In genomic region chr14:100332797-100333196, GRCh38 we compare ENCODE assay signal across 15 cellular contexts. TPM values are rescaled to one million over a fixed set of nuclear protein-coding genes. Genes with fewer than 3 reads are reported as not detected.
DNase-seq lines count a peak whose midpoint lies in the region; ATAC-seq, FAIRE-seq and TF ChIP-seq lines count a peak whose summit lies in the region.
"Had no signal": no experiment of that assay in that cellular context is flagged by ENCODE, and none has a peak within 500 bp of the region (broad histone marks: within the 10 kb centered on the region; RNA-seq: fewer than 3 reads in every experiment).

No MANE protein-coding gene starts in this region.

- H3K4me3 ChIP-seq in K562: no peak overlapping the region

- H3K4me1 Mint-ChIP-seq in HFFc6 (ENCODE audit: low read depth): no peaks in the 10 kb centered on the region
- H3K4me1 Mint-ChIP-seq: activated naive CD8-positive, alpha-beta T cell treated with anti-CD3 and anti-CD28 coated beads, Interleukin-2, amount 10 ng/mL, durations not matched to agents 7 days and 5 days had no signal

- H3K4me2 ChIP-seq in K562 (ENCODE audit: insufficient read depth, low read length): no peak overlapping the region

- H3K27ac ChIP-seq in K562 (ENCODE audit: extremely low read depth, low read depth, low read length): no peak overlapping the region

- peak; percentile 88 for DNase-seq in DMS79 (lab: John Stamatoyannopoulos, UW)
- DNase-seq in K562 (ENCODE audit: extremely low read depth in 1 of 4, low spot score in 3 of 4): no peak
- DNase-seq in HFFc6: no peak
- DNase-seq in GM19240 (ENCODE audit: insufficient read length, low spot score): no peak
- DNase-seq in NCI-H2196 (lab: John Stamatoyannopoulos, UW; ENCODE audit: unreplicated experiment): no peak
- no peak for DNase-seq in activated gamma-delta T cell treated with Interleukin-2 at 50 U/mL for 16 hours
- DNase-seq: activated naive CD8-positive, alpha-beta T cell treated with anti-CD3 and anti-CD28 coated beads, Interleukin-2, amount 10 ng/mL, durations not matched to agents 7 days and 5 days; BE2C; effector CD4-positive, alpha-beta T cell; hypothalamus; MM.1S had no signal

- in situ Hi-C loops in K562 (cut with MboI): no loop called here

- no peaks in the 10 kb centered on the region; the same call in none of the 2 replicates for H3K27me3 Mint-ChIP-seq in HFFc6 (ENCODE audit: insufficient read depth)
- H3K27me3 Mint-ChIP-seq: activated naive CD8-positive, alpha-beta T cell treated with anti-CD3 and anti-CD28 coated beads, Interleukin-2, amount 10 ng/mL, durations not matched to agents 7 days and 5 days; natural killer cell treated with Interleukin-12 subunit alpha and Interleukin-12 subunit beta and Interleukin-15 and Interleukin-18, amount 100 ng/mL, for 72 hours had no signal

- intact Hi-C loops in K562 (cut with micrococcal nuclease): no loop called here

- H3K9me3 ChIP-seq in K562 (replicated peaks; ENCODE audit: control insufficient read depth, insufficient read depth, low read depth, low read length): no peaks in the 10 kb centered on the region
- H3K9me3 ChIP-seq: BE2C had no signal

- peaks cover 9% of the 10 kb centered on the region; the same call in 1 of the 2 replicates for H4K20me1 ChIP-seq in K562 (replicated peaks; ENCODE audit: control insufficient read depth, insufficient read depth, low read length)

- peaks cover 0 to 28% of the 10 kb centered on the region in 2 experiments; a peak in 2 of 5 replicates for H3K4me1 ChIP-seq in K562 (replicated peaks in 1 of 2; ENCODE audit: control insufficient read depth in 2 of 2, insufficient read depth in 2 of 2, low read length in 2 of 2)
- H3K4me1 ChIP-seq: BE2C had no signal

- H3K9me1 ChIP-seq in K562 (ENCODE audit: control insufficient read depth, insufficient read depth, low read length): no peaks in the 10 kb centered on the region

- no peak; the same call in 1 of the 2 replicates for TF ChIP-seq POLR2A in K562 (conservative IDR thresholded peaks at IDR 0.05)

- H3K4me3 Mint-ChIP-seq in HFFc6: no peak overlapping the region
- H3K4me3 Mint-ChIP-seq: activated naive CD8-positive, alpha-beta T cell treated with anti-CD3 and anti-CD28 coated beads, Interleukin-2, amount 10 ng/mL, durations not matched to agents 7 days and 5 days; natural killer cell treated with Interleukin-12 subunit alpha and Interleukin-12 subunit beta and Interleukin-15 and Interleukin-18, amount 100 ng/mL, for 72 hours had no signal

- TF ChIP-seq CTCF in K562 (IDR thresholded peaks at IDR 0.05 in 2 of 3, conservative IDR thresholded peaks at IDR 0.05 in 1 of 3; ENCODE audit: insufficient read depth in 2 of 3, low read depth in 1 of 3, low read length in 3 of 3) (no peak), HFFc6 (IDR thresholded peaks at IDR 0.05) (no peak)

- no peak overlapping the region for H3K27ac Mint-ChIP-seq in HFFc6
- H3K27ac Mint-ChIP-seq: activated naive CD8-positive, alpha-beta T cell treated with anti-CD3 and anti-CD28 coated beads, Interleukin-2, amount 10 ng/mL, durations not matched to agents 7 days and 5 days; natural killer cell treated with Interleukin-12 subunit alpha and Interleukin-12 subunit beta and Interleukin-15 and Interleukin-18, amount 100 ng/mL, for 72 hours had no signal

- H3K9ac ChIP-seq in K562 (ENCODE audit: insufficient read depth in 1 of 2, low read depth in 2 of 2, low read length in 2 of 2): no peak overlapping the region

- H2AFZ ChIP-seq in K562 (ENCODE audit: low read depth, low read length): no peak overlapping the region

- H3K27me3 ChIP-seq in K562 (ENCODE audit: control insufficient read depth in 2 of 2, insufficient read depth in 2 of 2, low read length in 2 of 2): no peaks in the 10 kb centered on the region
- H3K27me3 ChIP-seq: BE2C had no signal

- peaks cover 18% of the 10 kb centered on the region for H3K36me3 Mint-ChIP-seq in HFFc6 (ENCODE audit: low read depth)

- TF ChIP-seq RAD21 in K562 (CRISPR knock-in tag; conservative IDR thresholded peaks at IDR 0.05 in 1 of 2, IDR thresholded peaks at IDR 0.05 in 1 of 2): no peak

- whole genome bisulfite sequencing in K562 (ENCODE audit: insufficient coverage, low coverage, missing lambda C conversion rate): 59% methylated on average over 7 of the region's 8 CpGs

- TF ChIP-seq EP300 in K562 (IDR thresholded peaks at IDR 0.05; ENCODE audit: low read length): no peak

- H3K79me2 ChIP-seq in K562 (ENCODE audit: control insufficient read depth, insufficient read depth, low read length): no peaks in the 10 kb centered on the region

- BruUV-seq in K562 (replicated peaks; lab: Mats Ljungman, UMichigan): no TSS peak

- CTCF ChIA-PET in K562 (lab: Yijun Ruan, JAX; ENCODE audit: low intra/inter-chr PET ratio): no interaction called here

- POLR2A ChIA-PET in K562 (lab: Yijun Ruan, JAX): interaction anchor here (0.6 to 5.7 kb wide), 4 partner anchors 8 to 315 kb away, joined by 4 to 29 read pairs (median 8); partner anchors contain the start of gene SLC25A47

- FAIRE-seq in K562 (lab: Jason Lieb, UNC): no peak

- ATAC-seq in GM19395 (IDR thresholded peaks at IDR 0.05; ENCODE audit: unreplicated experiment) (peak; percentile 47), HG03378 (IDR thresholded peaks at IDR 0.05; ENCODE audit: unreplicated experiment) (peak; percentile 80), K562 (peak; percentile 50)
- ATAC-seq: natural killer cell treated with Interleukin-12 subunit alpha and Interleukin-12 subunit beta and Interleukin-15 and Interleukin-18, amount 100 ng/mL, for 72 hours had no signal

- H3K36me3 ChIP-seq in K562 (ENCODE audit: control insufficient read depth, insufficient read depth, low read length): peaks cover 36% of the 10 kb centered on the region; the same call in 2 of the 3 replicates

- H3K9me3 Mint-ChIP-seq in HFFc6: no peaks in the 10 kb centered on the region
- H3K9me3 Mint-ChIP-seq: activated naive CD8-positive, alpha-beta T cell treated with anti-CD3 and anti-CD28 coated beads, Interleukin-2, amount 10 ng/mL, durations not matched to agents 7 days and 5 days; natural killer cell treated with Interleukin-12 subunit alpha and Interleukin-12 subunit beta and Interleukin-15 and Interleukin-18, amount 100 ng/mL, for 72 hours had no signal

RNA-seq across cellular contexts. Expression of gene SLC25A47, which starts 9.7 kb away (rescaled TPM):
- total RNA-seq in K562 (2011; cell fraction: chromatin; rRNA removed; ENCODE audit: low replicate concordance): not detected in 2 replicates
- total RNA-seq in K562 (2011; cell fraction: nucleolus; rRNA removed): not detected in 2 replicates
- total RNA-seq in K562 (2011; cell fraction: nucleoplasm; rRNA removed): not detected in 2 replicates
- total RNA-seq in K562 (2014; rRNA removed) (0.23 and 0.24 TPM in 2 replicates), K562 (2014; rRNA removed; fragmentation: Illumina TruSeq; extraction: Trizol) (not detected in 2 replicates), K562 (2015; rRNA removed; fragmentation: Illumina TruSeq; extraction: Trizol) (0.22 TPM in 1 of 2 replicates, not detected in the other), K562 (2021) (0.09 and 0.25 TPM in 2 replicates)
- polyA plus RNA-seq in K562 (2011; rRNA removed) (not detected in 2 replicates), K562 (2014; fragmentation: Illumina TruSeq; extraction: Trizol) (not detected in 2 replicates), K562 (2014; fragmentation: Nextera tagmentation; extraction: Ambion mirVana) (not detected), K562 (2014; rRNA removed) (not detected in 2 replicates)
- polyA plus RNA-seq in K562 (2011; cell fraction: cytosol; rRNA removed): not detected in 2 replicates
- polyA plus RNA-seq in K562 (2011; cell fraction: nucleus; rRNA removed): not detected in 2 replicates
- polyA plus RNA-seq in K562 (2012): 0.06 TPM in 1 of 2 replicates, not detected in the other
- not detected in 2 replicates for polyA minus RNA-seq in K562 (2011; rRNA and poly(A)+ RNA removed)
- not detected in 2 replicates for polyA minus RNA-seq in K562 (2011; cell fraction: cytosol; rRNA and poly(A)+ RNA removed)
- polyA minus RNA-seq in K562 (2011; cell fraction: nucleus; rRNA and poly(A)+ RNA removed): not detected in 2 replicates
- total RNA-seq in HFFc6 (2021; fragmentation: NEBNext Ultra II Directional; extraction: Animal tissue kit (Norgen Biotek cat#: 25700)): not detected
- total RNA-seq: activated naive CD8-positive, alpha-beta T cell treated with anti-CD3 and anti-CD28 coated beads, Interleukin-2, amount 10 ng/mL, durations not matched to agents 7 days and 5 days; natural killer cell treated with Interleukin-12 subunit alpha and Interleukin-12 subunit beta and Interleukin-15 and Interleukin-18, amount 100 ng/mL, for 72 hours; temporal lobe had no signal

RNA-seq across cellular contexts. Expression of gene SLC25A29, which starts 26.6 kb away (rescaled TPM):
- total RNA-seq in K562 (2011; cell fraction: chromatin; rRNA removed; ENCODE audit: low replicate concordance): 25.5 and 46.3 TPM in 2 replicates
- total RNA-seq in K562 (2011; cell fraction: nucleolus; rRNA removed): 35.9 TPM in 2 replicates
- total RNA-seq in K562 (2011; cell fraction: nucleoplasm; rRNA removed): 25.8 and 28.6 TPM in 2 replicates
- 12.7 and 17.5 TPM in 2 replicates for total RNA-seq in K562 (2014; rRNA removed)
- total RNA-seq in K562 (2014; rRNA removed; fragmentation: Illumina TruSeq; extraction: Trizol): 2.0 and 2.7 TPM in 2 replicates
- total RNA-seq in K562 (2015; rRNA removed; fragmentation: Illumina TruSeq; extraction: Trizol): 3.8 and 4.1 TPM in 2 replicates
- 13.7 and 14.5 TPM in 2 replicates for total RNA-seq in K562 (2021)
- 11.3 and 20.4 TPM in 2 replicates for polyA plus RNA-seq in K562 (2011; rRNA removed)
- polyA plus RNA-seq in K562 (2011; cell fraction: cytosol; rRNA removed): 19.0 and 24.9 TPM in 2 replicates
- 94.7 and 105 TPM in 2 replicates for polyA plus RNA-seq in K562 (2011; cell fraction: nucleus; rRNA removed)
- polyA plus RNA-seq in K562 (2012): 6.3 and 8.5 TPM in 2 replicates
- 4.7 and 4.8 TPM in 2 replicates for polyA plus RNA-seq in K562 (2014; fragmentation: Illumina TruSeq; extraction: Trizol)
- under 1 TPM; 0.07 to 0.25 TPM for polyA plus RNA-seq in K562 (2014; fragmentation: Nextera tagmentation; extraction: Ambion mirVana)
- polyA plus RNA-seq in K562 (2014; rRNA removed): 14.1 and 16.4 TPM in 2 replicates
- polyA minus RNA-seq in K562 (2011; rRNA and poly(A)+ RNA removed): 3.0 and 3.6 TPM in 2 replicates
- 7.5 and 8.0 TPM in 2 replicates for polyA minus RNA-seq in K562 (2011; cell fraction: cytosol; rRNA and poly(A)+ RNA removed)
- 15.0 and 16.2 TPM in 2 replicates for polyA minus RNA-seq in K562 (2011; cell fraction: nucleus; rRNA and poly(A)+ RNA removed)
- 1 to 10 TPM; 6.5 to 8.6 (median 7.7) TPM for total RNA-seq in HFFc6 (2021; fragmentation: NEBNext Ultra II Directional; extraction: Animal tissue kit (Norgen Biotek cat#: 25700))

RNA-seq across cellular contexts. Expression of gene WDR25, which starts 43.5 kb away (rescaled TPM):
- 10.4 and 15.9 TPM in 2 replicates for total RNA-seq in K562 (2011; cell fraction: chromatin; rRNA removed; ENCODE audit: low replicate concordance)
- total RNA-seq in K562 (2011; cell fraction: nucleolus; rRNA removed): 11.0 and 11.7 TPM in 2 replicates
- 8.4 and 11.8 TPM in 2 replicates for total RNA-seq in K562 (2011; cell fraction: nucleoplasm; rRNA removed)
- 11.2 TPM in 2 replicates for total RNA-seq in K562 (2014; rRNA removed)
- 4.1 and 4.2 TPM in 2 replicates for total RNA-seq in K562 (2014; rRNA removed; fragmentation: Illumina TruSeq; extraction: Trizol)
- total RNA-seq in K562 (2015; rRNA removed; fragmentation: Illumina TruSeq; extraction: Trizol): 6.3 and 6.7 TPM in 2 replicates
- total RNA-seq in K562 (2021): 8.0 and 8.4 TPM in 2 replicates
- 6.3 and 7.0 TPM in 2 replicates for polyA plus RNA-seq in K562 (2011; rRNA removed)
- 8.2 and 14.0 TPM in 2 replicates for polyA plus RNA-seq in K562 (2011; cell fraction: cytosol; rRNA removed)
- polyA plus RNA-seq in K562 (2011; cell fraction: nucleus; rRNA removed): 4.9 and 5.8 TPM in 2 replicates
- polyA plus RNA-seq in K562 (2012): 5.4 and 13.7 TPM in 2 replicates
- polyA plus RNA-seq in K562 (2014; fragmentation: Illumina TruSeq; extraction: Trizol): 7.6 and 7.7 TPM in 2 replicates
- 1 to 10 TPM in 1 of 2 experiments, under 1 TPM in 1; 0.42 to 1.2 TPM for polyA plus RNA-seq in K562 (2014; fragmentation: Nextera tagmentation; extraction: Ambion mirVana)
- polyA plus RNA-seq in K562 (2014; rRNA removed): 7.8 and 8.9 TPM in 2 replicates
- polyA minus RNA-seq in K562 (2011; rRNA and poly(A)+ RNA removed): 5.4 and 6.8 TPM in 2 replicates
- 3.7 and 4.5 TPM in 2 replicates for polyA minus RNA-seq in K562 (2011; cell fraction: cytosol; rRNA and poly(A)+ RNA removed)
- polyA minus RNA-seq in K562 (2011; cell fraction: nucleus; rRNA and poly(A)+ RNA removed): 7.9 and 11.1 TPM in 2 replicates
- total RNA-seq in HFFc6 (2021; fragmentation: NEBNext Ultra II Directional; extraction: Animal tissue kit (Norgen Biotek cat#: 25700)): 10 to 100 TPM in 5 of 6 experiments, 1 to 10 TPM in 1; 9.2 to 12.0 (median 10.4) TPM
